In the genomic region with DNA sequence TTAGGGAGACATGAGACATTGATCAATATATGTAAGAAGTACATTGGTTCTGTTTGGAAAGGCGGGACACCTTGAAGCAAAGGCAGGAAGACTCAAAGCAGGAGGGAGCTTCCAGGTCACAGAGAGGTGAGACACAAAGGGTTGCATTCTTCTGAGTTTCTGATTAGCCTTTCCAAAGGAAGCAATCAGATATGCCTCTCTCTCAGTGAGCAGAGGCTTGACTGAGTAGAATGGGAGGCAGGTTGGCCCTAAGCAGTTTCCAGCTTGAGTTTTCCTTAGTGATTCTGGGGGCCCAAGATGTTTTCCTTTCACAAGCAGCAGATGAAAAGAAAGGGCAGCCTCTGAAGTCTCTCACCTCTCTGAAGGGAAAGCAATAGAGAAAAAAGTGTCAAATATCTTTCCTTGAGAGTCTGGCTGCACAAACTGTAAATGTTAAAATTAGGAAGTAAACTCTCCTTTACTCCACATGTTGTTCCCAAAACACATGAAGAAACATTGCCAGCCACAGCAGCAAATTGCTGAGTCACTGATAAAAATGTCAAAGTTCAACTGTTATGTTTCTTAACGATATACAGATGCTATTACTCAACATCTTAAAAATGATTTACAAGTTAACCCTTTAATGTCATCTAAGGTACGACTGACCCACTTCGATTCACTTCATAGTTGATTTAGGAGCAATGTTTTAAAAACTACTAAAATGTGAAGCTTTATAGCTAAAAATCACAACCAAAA, we compare ENCODE assay signal across 10 cellular contexts. TPM values are rescaled to one million over a fixed set of nuclear protein-coding genes. Genes with fewer than 3 reads are reported as not detected.
DNase-seq lines count a peak whose midpoint lies in the region; ATAC-seq and TF ChIP-seq lines count a peak whose summit lies in the region.
"Had no signal": no experiment of that assay in that cellular context is flagged by ENCODE, and none has a peak within 500 bp of the region (broad histone marks: within the 10 kb centered on the region; RNA-seq: fewer than 3 reads in every experiment).

No MANE protein-coding gene starts in this region.

- H3K36me3 ChIP-seq in adipocyte (ENCODE audit: control insufficient read depth, insufficient read depth, low read length, severe bottlenecking) (peaks cover 52% of the 10 kb centered on the region), uterus (no peaks in the 10 kb centered on the region), BE2C (no peaks in the 10 kb centered on the region)

- H3K4me3 ChIP-seq in adipocyte (ENCODE audit: low read length) = no peak overlapping the region
- H3K4me3 ChIP-seq in uterus = no peak overlapping the region
- H3K4me3 ChIP-seq in BE2C (ENCODE audit: low read depth, low read length) = no peak overlapping the region
- H3K4me3 ChIP-seq: BLaER1 had no signal

- ATAC-seq in activated naive CD8-positive, alpha-beta T cell treated with anti-CD3 and anti-CD28 coated beads, Interleukin-2, amount 50 U/mL, for 24 hours = no peak
- peak; percentile 5 for ATAC-seq in left lobe of liver
- ATAC-seq in HG03521 (IDR thresholded peaks at IDR 0.05; ENCODE audit: unreplicated experiment) = no peak
- ATAC-seq in HG02970 (IDR thresholded peaks at IDR 0.05; ENCODE audit: low FRiP score, unreplicated experiment) = no peak

- H3K9me3 Mint-ChIP-seq in activated naive CD8-positive, alpha-beta T cell (ENCODE audit: low read depth) = no peaks in the 10 kb centered on the region
- no peaks in the 10 kb centered on the region for H3K9me3 Mint-ChIP-seq in activated naive CD8-positive, alpha-beta T cell treated with anti-CD3 and anti-CD28 coated beads, Interleukin-2, amount 50 U/mL, for 24 hours

- H3K27me3 ChIP-seq in adipocyte (replicated peaks; ENCODE audit: control insufficient read depth, insufficient read depth, low read length) (no peaks in the 10 kb centered on the region), uterus (no peaks in the 10 kb centered on the region), BE2C (no peaks in the 10 kb centered on the region)
- H3K27me3 ChIP-seq: BLaER1 had no signal

- peak overlapping the region; percentile 58 for H3K27ac Mint-ChIP-seq in activated naive CD8-positive, alpha-beta T cell
- no peak overlapping the region for H3K27ac Mint-ChIP-seq in activated naive CD8-positive, alpha-beta T cell treated with anti-CD3 and anti-CD28 coated beads, Interleukin-2, amount 50 U/mL, for 24 hours

- H3K27ac ChIP-seq in uterus = peak overlapping the region; percentile 27 to 37
- H3K27ac ChIP-seq: BLaER1 had no signal

- TF ChIP-seq CTCF in uterus (IDR thresholded peaks at IDR 0.05) (no peak), BE2C (IDR thresholded peaks at IDR 0.05; ENCODE audit: low read depth, low read length) (no peak)

- intact Hi-C loops in uterus (cut with DNase I; ENCODE audit: low total_unique reads) = no loop called here

- no peak for DNase-seq in activated naive CD8-positive, alpha-beta T cell treated with anti-CD3 and anti-CD28 coated beads, Interleukin-2, amount 50 U/mL, for 24 hours
- peak; percentile 86 for DNase-seq in adipocyte (ENCODE audit: low read depth)
- DNase-seq in left lobe of liver (ENCODE audit: low spot score) = no peak
- peak in 1 of 2 donors; percentile 57 for DNase-seq in uterus
- DNase-seq in BE2C = no peak
- DNase-seq: NCI-H1105 had no signal

- peaks cover 2% of the 10 kb centered on the region for H3K36me3 Mint-ChIP-seq in activated naive CD8-positive, alpha-beta T cell
- H3K36me3 Mint-ChIP-seq in activated naive CD8-positive, alpha-beta T cell treated with anti-CD3 and anti-CD28 coated beads, Interleukin-2, amount 50 U/mL, for 24 hours (ENCODE audit: low read depth) = peaks cover 9% of the 10 kb centered on the region

- TF ChIP-seq POLR2A in uterus (IDR thresholded peaks at IDR 0.05) = no peak

- H3K4me1 Mint-ChIP-seq in activated naive CD8-positive, alpha-beta T cell (ENCODE audit: low read depth) = peaks cover 8% of the 10 kb centered on the region
- peaks cover 27% of the 10 kb centered on the region for H3K4me1 Mint-ChIP-seq in activated naive CD8-positive, alpha-beta T cell treated with anti-CD3 and anti-CD28 coated beads, Interleukin-2, amount 50 U/mL, for 24 hours

- H3K27me3 Mint-ChIP-seq in activated naive CD8-positive, alpha-beta T cell = no peaks in the 10 kb centered on the region
- no peaks in the 10 kb centered on the region for H3K27me3 Mint-ChIP-seq in activated naive CD8-positive, alpha-beta T cell treated with anti-CD3 and anti-CD28 coated beads, Interleukin-2, amount 50 U/mL, for 24 hours

- H3K9ac ChIP-seq in adipocyte (ENCODE audit: low read length) = peak overlapping the region; percentile 78
- H3K9ac ChIP-seq: BLaER1 had no signal

- H3K9me3 ChIP-seq in adipocyte (ENCODE audit: control insufficient read depth, low read length) = no peaks in the 10 kb centered on the region
- no peaks in the 10 kb centered on the region for H3K9me3 ChIP-seq in uterus
- H3K9me3 ChIP-seq in BE2C = no peaks in the 10 kb centered on the region
- H3K9me3 ChIP-seq: BLaER1 had no signal

- H3K4me3 Mint-ChIP-seq in activated naive CD8-positive, alpha-beta T cell = no peak overlapping the region
- no peak overlapping the region for H3K4me3 Mint-ChIP-seq in activated naive CD8-positive, alpha-beta T cell treated with anti-CD3 and anti-CD28 coated beads, Interleukin-2, amount 50 U/mL, for 24 hours

- H3K4me1 ChIP-seq in adipocyte (ENCODE audit: control insufficient read depth, insufficient read depth, low read length) = peaks cover 70% of the 10 kb centered on the region
- no peaks in the 10 kb centered on the region for H3K4me1 ChIP-seq in uterus
- H3K4me1 ChIP-seq in BE2C = peaks cover 8% of the 10 kb centered on the region

RNA-seq across cellular contexts. Expression of a gene that starts 40.3 kb away (rescaled TPM):
- total RNA-seq in left lobe of liver (984 TPM), uterus (100 to 1,000 TPM in 1 of 4 donors, 10 to 100 TPM in 3; 44.6 to 204 (median 51.9) TPM)
- polyA plus RNA-seq in BE2C (2012; ENCODE audit: insufficient read depth, insufficient read length, low read depth) = 163 TPM
